ENCODE assay signal across 1 cellular context in genomic region chr17:80705988-80706387, GRCh38.
TF ChIP-seq lines count a peak whose summit lies in the region.

No MANE protein-coding gene starts in this region.

TF ChIP-seq in H1, 55 proteins besides CTCF, POLR2A, EP300 and RAD21:
- TF ChIP-seq EZH2 (IDR thresholded peaks at IDR 0.05; ENCODE audit: low read depth, low read length, severe bottlenecking) (no peak), JUN (IDR thresholded peaks at IDR 0.05; ENCODE audit: low read depth, low read length) (no peak), POU5F1 (IDR thresholded peaks at IDR 0.05; ENCODE audit: low read depth, low read length) (no peak), CTBP2 (IDR thresholded peaks at IDR 0.05; ENCODE audit: borderline replicate concordance, insufficient read depth, insufficient read length, low read length) (no peak), SP2 (IDR thresholded peaks at IDR 0.05; ENCODE audit: low read length) (no peak), KDM5A (IDR thresholded peaks at IDR 0.05; ENCODE audit: low read length) (no peak), SIRT6 (IDR thresholded peaks at IDR 0.05; ENCODE audit: low read length) (no peak), KDM4A (IDR thresholded peaks at IDR 0.05; ENCODE audit: low read depth, low read length, severe bottlenecking) (no peak), CBX8 (IDR thresholded peaks at IDR 0.05; ENCODE audit: borderline replicate concordance, low read depth, low read length) (no peak), TCF12 (IDR thresholded peaks at IDR 0.05; ENCODE audit: low read depth, low read length) (no peak), E2F6 (IDR thresholded peaks at IDR 0.05) (no peak), CREB1 (IDR thresholded peaks at IDR 0.05) (no peak), RNF2 (IDR thresholded peaks at IDR 0.05; ENCODE audit: borderline replicate concordance, low read depth, low read length, missing control alignments, poor library complexity, severe bottlenecking) (no peak), RBBP5 (IDR thresholded peaks at IDR 0.05; ENCODE audit: borderline replicate concordance, low read depth, low read length) (no peak), TAF7 (optimal IDR thresholded peaks at IDR 0.05; ENCODE audit: borderline replicate concordance, low read depth, low read length) (no peak), ATF3 (IDR thresholded peaks at IDR 0.05; ENCODE audit: insufficient read depth, low read depth, low read length) (no peak), SRF (IDR thresholded peaks at IDR 0.05; ENCODE audit: low read depth, low read length) (no peak), BRCA1 (IDR thresholded peaks at IDR 0.05; ENCODE audit: low read depth, low read length) (no peak), YY1 (IDR thresholded peaks at IDR 0.05; ENCODE audit: low read depth, low read length) (no peak)
